In genomic region chr9:13939129-13939528, GRCh38 we compare ENCODE assay signal across 10 cellular contexts.
DNase-seq lines count a peak whose midpoint lies in the region; TF ChIP-seq lines count a peak whose summit lies in the region.
"Had no signal": no experiment of that assay in that cellular context is flagged by ENCODE, and none has a peak within 500 bp of the region (broad histone marks: within the 10 kb centered on the region; RNA-seq: fewer than 3 reads in every experiment).

No MANE protein-coding gene starts in this region.

- peak overlapping the region in 4 of 5 experiments; percentile 57 to 87 (median 84) for H3K27ac Mint-ChIP-seq in brain

- H3K4me1 ChIP-seq in left ventricle myocardium inferior (peaks cover 28% of the 10 kb centered on the region), tibial artery (peaks cover 0 to 15% (median 8%) of the 10 kb centered on the region in 4 donors)

- peaks cover 54% of the 10 kb centered on the region for H3K4me1 Mint-ChIP-seq in brain

- intact Hi-C loops in left ventricle myocardium inferior (cut with micrococcal nuclease) (no loop called here), tibial artery (cut with DNase I; ENCODE audit: low total_unique reads) (no loop called here)

- H3K36me3 Mint-ChIP-seq in brain: no peaks in the 10 kb centered on the region

- no peaks in the 10 kb centered on the region for H3K9me3 ChIP-seq in left ventricle myocardium inferior (replicated peaks)
- H3K9me3 ChIP-seq in tibial artery: no peaks in the 10 kb centered on the region

- DNase-seq in NCI-H1105 treated with DMSO at 0.1 percent for 48 hours (lab: John Stamatoyannopoulos, UW): peak; percentile 48
- DNase-seq in NCI-H1105 (lab: John Stamatoyannopoulos, UW): no peak
- no peak for DNase-seq in left ventricle myocardium inferior
- DNase-seq in tibial artery: no peak
- no peak for DNase-seq in substantia nigra (lab: John Stamatoyannopoulos, UW)
- DNase-seq in OCI-M1 (lab: John Stamatoyannopoulos, UW): no peak
- DNase-seq in activated gamma-delta T cell (lab: John Stamatoyannopoulos, UW): no peak
- DNase-seq: SW 1271 had no signal

- H3K4me3 ChIP-seq in left ventricle myocardium inferior (no peak overlapping the region), tibial artery (no peak overlapping the region)

- H3K27me3 Mint-ChIP-seq in brain: peaks cover 4% of the 10 kb centered on the region

- H3K36me3 ChIP-seq in left ventricle myocardium inferior (no peaks in the 10 kb centered on the region), tibial artery (no peaks in the 10 kb centered on the region)

- H3K27ac ChIP-seq in left ventricle myocardium inferior (replicated peaks) (peak overlapping the region; percentile 50), tibial artery (peak overlapping the region; percentile 19 to 45), substantia nigra (ENCODE audit: low read depth, low read length, poor library complexity, severe bottlenecking) (no peak overlapping the region)
- H3K27ac ChIP-seq: 22Rv1 had no signal

- H3K27me3 ChIP-seq in left ventricle myocardium inferior (ENCODE audit: low read depth) (no peaks in the 10 kb centered on the region), tibial artery (no peaks in the 10 kb centered on the region)

- TF ChIP-seq CTCF in brain (conservative IDR thresholded peaks at IDR 0.05) (no peak), left ventricle myocardium inferior (IDR thresholded peaks at IDR 0.05; ENCODE audit: borderline replicate concordance) (no peak), tibial artery (IDR thresholded peaks at IDR 0.05) (no peak)

- H3K4me3 Mint-ChIP-seq in brain: peak overlapping the region in 1 of 5 experiments; percentile 25

- no peaks in the 10 kb centered on the region for H3K9me3 Mint-ChIP-seq in brain
